8 cellular contexts compared by ENCODE assay signal in genomic region chr10:103813312-103813711, GRCh38. TPM values are rescaled to one million over a fixed set of nuclear protein-coding genes. Genes with fewer than 3 reads are reported as not detected.
DNase-seq lines count a peak whose midpoint lies in the region; ATAC-seq, FAIRE-seq and TF ChIP-seq lines count a peak whose summit lies in the region.
"Not testable (repeated sequence)": the region's sequence is repeated elsewhere in the genome, so short reads cannot be mapped to it uniquely, and the experiment has no call there.

No MANE protein-coding gene starts in this region.

- H3K27ac Mint-ChIP-seq in endothelial cell (ENCODE audit: unreplicated experiment), result peak overlapping the region; percentile 63
- H3K27ac Mint-ChIP-seq in nephron, result peak overlapping the region; percentile 59 to 73 (median 60)

- H3K4me3 ChIP-seq in A549; HEK293 (ENCODE audit: low read depth, low read length); ascending aorta; HepG2 (replicated peaks in 1 of 3; ENCODE audit: insufficient read depth in 1 of 3, low read depth in 2 of 3, low read length in 3 of 3); spleen; upper lobe of right lung: not testable (repeated sequence)

- H3K9me3 Mint-ChIP-seq in endothelial cell (ENCODE audit: unreplicated experiment); nephron: not testable (repeated sequence)

- in situ Hi-C loops in HepG2 (cut with HindIII; ENCODE audit: extremely low pct_ligation_motif_present, low pct_unique_long_range_greater_than_20kb), result not testable (repeated sequence)

- intact Hi-C loops in ascending aorta (cut with DNase I); HepG2 (cut with micrococcal nuclease; ENCODE audit: unreplicated experiment); spleen (cut with DNase I; ENCODE audit: low total_unique reads); upper lobe of right lung (cut with DNase I): not testable (repeated sequence)

- H4K20me1 ChIP-seq in HepG2 (ENCODE audit: insufficient read depth, low read length), result not testable (repeated sequence)

- peaks cover 14% of the 10 kb centered on the region for H3K36me3 Mint-ChIP-seq in endothelial cell (ENCODE audit: low read depth, unreplicated experiment)
- H3K36me3 Mint-ChIP-seq in nephron (ENCODE audit: low read depth), result not testable (repeated sequence)

- peaks cover 39% of the 10 kb centered on the region for H3K4me1 ChIP-seq in A549
- not testable (repeated sequence) for H3K4me1 ChIP-seq in HEK293 (ENCODE audit: control insufficient read depth, insufficient read depth, low read length); ascending aorta; upper lobe of right lung
- H3K4me1 ChIP-seq in HepG2 (ENCODE audit: insufficient read depth, low read length), result peaks cover 68% of the 10 kb centered on the region
- H3K4me1 ChIP-seq in spleen, result peaks cover 0 to 31% (median 14%) of the 10 kb centered on the region in 6 donors

- TF ChIP-seq EP300 in A549 (IDR thresholded peaks at IDR 0.05); HepG2 (IDR thresholded peaks at IDR 0.05; ENCODE audit: low read depth in 2 of 2, low read length in 2 of 2); HepG2 (CRISPR knock-in tag; IDR thresholded peaks at IDR 0.05; ENCODE audit: borderline replicate concordance): not testable (repeated sequence)

- not testable (repeated sequence) for H3K9ac ChIP-seq in HepG2 (ENCODE audit: insufficient read depth, low read depth, low read length)

- H3K79me2 ChIP-seq in HepG2 (ENCODE audit: insufficient read depth, low read length), result peaks cover 74% of the 10 kb centered on the region

- not testable (repeated sequence) for ATAC-seq in A549, HepG2, upper lobe of right lung

- WGBS in A549 (ENCODE audit: missing lambda C conversion rate), result 92% methylated on average over 4 of the region's 4 CpGs
- 97% methylated on average over 4 of the region's 4 CpGs for WGBS in HepG2 (ENCODE audit: low lambda C conversion rate)
- WGBS in spleen, 5 donors, result 92 to 96% (median 96%) methylated on average over 4 of the region's 4 CpGs

- not testable (repeated sequence) for BruUV-seq in HepG2 (replicated peaks; lab: Mats Ljungman, UMichigan)

- H2AFZ ChIP-seq in HepG2 (ENCODE audit: low read length), result not testable (repeated sequence)

- TF ChIP-seq RAD21 in A549 (conservative IDR thresholded peaks at IDR 0.05 in 1 of 2, IDR thresholded peaks at IDR 0.05 in 1 of 2); HepG2 (CRISPR knock-in tag; IDR thresholded peaks at IDR 0.05): not testable (repeated sequence)

- H3K27ac ChIP-seq in A549 (peak overlapping the region; percentile 45 to 80; a peak in 4 of 6 replicates), ascending aorta (peak overlapping the region; percentile 78 to 89), spleen (peak overlapping the region in 5 of 8 donors; percentile 7 to 67 (median 36))
- H3K27ac ChIP-seq in HEK293 (ENCODE audit: extremely low read depth, low read depth, low read length); HepG2 (ENCODE audit: extremely low read length, insufficient read depth, low read length); upper lobe of right lung: not testable (repeated sequence)

- not testable (repeated sequence) for TF ChIP-seq POLR2A in A549 (IDR thresholded peaks at IDR 0.05; ENCODE audit: low read length); HepG2 (IDR thresholded peaks at IDR 0.05; ENCODE audit: insufficient read depth in 1 of 2, low read depth in 2 of 2, low read length in 2 of 2); spleen (IDR thresholded peaks at IDR 0.05)

- POLR2A ChIA-PET in A549 (lab: Yijun Ruan, JAX), result not testable (repeated sequence)
- POLR2A ChIA-PET in HEK293 (lab: Yijun Ruan, JAX), result interaction anchor here (0.6 kb wide), 1 partner anchor 21 kb away, joined by 5 read pairs; no protein-coding TSS in a partner anchor
- POLR2A ChIA-PET in HepG2 (lab: Yijun Ruan, JAX), result interaction anchor here (0.9 to 2.2 kb wide), 5 partner anchors 19 to 43 kb away, joined by 3 to 12 read pairs (median 6); no protein-coding TSS in a partner anchor

- CTCF ChIA-PET in A549 (lab: Yijun Ruan, JAX), result interaction anchor here (0.7 to 2.3 kb wide), 7 partner anchors 9 to 127 kb away, joined by 3 to 6 read pairs (median 4); no protein-coding TSS in a partner anchor
- CTCF ChIA-PET in HEK293 (lab: Yijun Ruan, JAX); HepG2 (lab: Yijun Ruan, JAX; ENCODE audit: low intra/inter-chr PET ratio, low total read pairs): not testable (repeated sequence)

- H3K27me3 ChIP-seq in ascending aorta; HepG2 (ENCODE audit: control insufficient read depth in 1 of 2, insufficient read depth in 2 of 2, low read length in 2 of 2); spleen (replicated peaks in 1 of 7); upper lobe of right lung: not testable (repeated sequence)

- peaks cover 46% of the 10 kb centered on the region for H3K4me1 Mint-ChIP-seq in endothelial cell (ENCODE audit: unreplicated experiment)
- H3K4me1 Mint-ChIP-seq in nephron, result peaks cover 65% of the 10 kb centered on the region

- H3K4me3 Mint-ChIP-seq in endothelial cell (ENCODE audit: unreplicated experiment); nephron: not testable (repeated sequence)

- not testable (repeated sequence) for DNase-seq in A549 (ENCODE audit: low read depth in 1 of 2, low spot score in 1 of 2); ascending aorta (ENCODE audit: low spot score in 2 of 2); endothelial cell (ENCODE audit: low spot score); HepG2 (ENCODE audit: low spot score)
- peak; percentile 25 for DNase-seq in spleen
- DNase-seq in upper lobe of right lung, result peak; percentile 6

- not testable (repeated sequence) for H3K9me3 ChIP-seq in A549; HEK293 (ENCODE audit: control insufficient read depth, insufficient read depth, low read depth, low read length); ascending aorta; HepG2 (ENCODE audit: low read length); spleen; upper lobe of right lung

- not testable (repeated sequence) for H3K4me2 ChIP-seq in A549; HepG2 (ENCODE audit: low read depth, low read length)

- not testable (repeated sequence) for FAIRE-seq in A549 (lab: Jason Lieb, UNC); HepG2 (lab: Jason Lieb, UNC)

- H3K36me3 ChIP-seq in HEK293 (ENCODE audit: control insufficient read depth in 2 of 2, insufficient read depth in 1 of 2, low read length in 2 of 2); ascending aorta; spleen; upper lobe of right lung: not testable (repeated sequence)
- peaks cover 8 to 27% of the 10 kb centered on the region in 2 experiments for H3K36me3 ChIP-seq in HepG2 (replicated peaks in 1 of 2; ENCODE audit: control insufficient read depth in 1 of 2, insufficient read depth in 2 of 2, low read length in 2 of 2)

- TF ChIP-seq CTCF in A549 (IDR thresholded peaks at IDR 0.05); HEK293 (tag by site-specific recombination; IDR thresholded peaks at IDR 0.05); ascending aorta (IDR thresholded peaks at IDR 0.05); endothelial cell (IDR thresholded peaks at IDR 0.05; ENCODE audit: unreplicated experiment); HepG2 (CRISPR knock-in tag; IDR thresholded peaks at IDR 0.05); nephron (IDR thresholded peaks at IDR 0.05; ENCODE audit: unreplicated experiment in 3 of 3); spleen (IDR thresholded peaks at IDR 0.05 in 8 of 11, conservative IDR thresholded peaks at IDR 0.05 in 3 of 11); upper lobe of right lung (IDR thresholded peaks at IDR 0.05): not testable (repeated sequence)

- H3K27me3 Mint-ChIP-seq in endothelial cell (ENCODE audit: unreplicated experiment), result not testable (repeated sequence)
- peaks cover 24% of the 10 kb centered on the region for H3K27me3 Mint-ChIP-seq in nephron (ENCODE audit: low read depth)

RNA-seq across cellular contexts. Expression of gene SH3PXD2A, which starts 42.1 kb away (rescaled TPM):
- polyA plus RNA-seq in A549 (2011; rRNA removed), result 3.9 and 6.2 TPM in 2 replicates
- polyA plus RNA-seq in A549 (2012; cell fraction: cytosol; rRNA removed), result 0.82 and 1.1 TPM in 2 replicates
- polyA plus RNA-seq in A549 (2012; cell fraction: nucleus; rRNA removed), result 2.2 and 2.7 TPM in 2 replicates
- polyA plus RNA-seq in A549 (2017; fragmentation: RNase III; extraction: RNeasy Plus Mini Kit Qiagen cat#74134 plus additional on column Dnase treatment), result 1.4 to 2.4 TPM (median 1.7 TPM) in 3 replicates
- polyA minus RNA-seq in A549 (2011; rRNA and poly(A)+ RNA removed), result 7.4 and 7.6 TPM in 2 replicates
- 50.0 TPM for total RNA-seq in ascending aorta
- 59.9 TPM for total RNA-seq in endothelial cell (ENCODE audit: unreplicated experiment)
- total RNA-seq in HepG2 (2016; rRNA removed; fragmentation: Illumina TruSeq; extraction: Trizol), result 11.3 and 11.9 TPM in 2 replicates
- total RNA-seq in HepG2 (2016; cell fraction: cytosol; rRNA removed; fragmentation: Illumina TruSeq; extraction: Trizol; ENCODE audit: low read depth), result 4.0 and 4.5 TPM in 2 replicates
- total RNA-seq in HepG2 (2016; cell fraction: insoluble cytoplasmic fraction; rRNA removed; fragmentation: Illumina TruSeq; extraction: Trizol), result 9.8 and 11.8 TPM in 2 replicates
- 5.9 and 6.1 TPM in 2 replicates for total RNA-seq in HepG2 (2016; cell fraction: membrane; rRNA removed; fragmentation: Illumina TruSeq; extraction: Trizol)
- 16.3 and 19.2 TPM in 2 replicates for total RNA-seq in HepG2 (2016; cell fraction: nucleus; rRNA removed; fragmentation: Illumina TruSeq; extraction: Trizol)
- 11.1 and 12.3 TPM in 2 replicates for polyA plus RNA-seq in HepG2 (2011; rRNA removed)
- polyA plus RNA-seq in HepG2 (2011; cell fraction: cytosol; rRNA removed), result 6.6 and 7.4 TPM in 2 replicates
- polyA plus RNA-seq in HepG2 (2011; cell fraction: nucleus; rRNA removed), result 57.1 and 64.0 TPM in 2 replicates
- polyA plus RNA-seq in HepG2 (2012), result 17.1 and 19.3 TPM in 2 replicates
- 0.71 and 0.86 TPM in 2 replicates for polyA plus RNA-seq in HepG2 (2016; cell fraction: cytosol; fragmentation: Illumina TruSeq; extraction: Trizol; ENCODE audit: low read depth)
- polyA plus RNA-seq in HepG2 (2016; cell fraction: insoluble cytoplasmic fraction; fragmentation: Illumina TruSeq; extraction: Trizol; ENCODE audit: low read depth), result 12.9 and 16.7 TPM in 2 replicates
- 3.4 and 3.5 TPM in 2 replicates for polyA plus RNA-seq in HepG2 (2016; cell fraction: membrane; fragmentation: Illumina TruSeq; extraction: Trizol; ENCODE audit: low read depth)
- 64.6 and 72.1 TPM in 2 replicates for polyA plus RNA-seq in HepG2 (2016; cell fraction: nucleus; fragmentation: Illumina TruSeq; extraction: Trizol; ENCODE audit: insufficient read depth, low read depth)
- polyA minus RNA-seq in HepG2 (2011; rRNA and poly(A)+ RNA removed; ENCODE audit: low replicate concordance), result 15.4 and 19.2 TPM in 2 replicates
- polyA minus RNA-seq in HepG2 (2011; cell fraction: cytosol; rRNA and poly(A)+ RNA removed), result 13.5 and 14.3 TPM in 2 replicates
- 19.7 and 22.9 TPM in 2 replicates for polyA minus RNA-seq in HepG2 (2011; cell fraction: nucleus; rRNA and poly(A)+ RNA removed)
- 10 to 100 TPM; 27.9 to 50.0 (median 38.8) TPM for total RNA-seq in spleen
- 1 to 10 TPM; 2.6 to 8.1 (median 4.4) TPM for polyA plus RNA-seq in spleen
- 35.2 TPM for total RNA-seq in upper lobe of right lung
